19 cellular contexts compared by ENCODE assay signal in genomic region chr12:79033788-79034187, GRCh38.
DNase-seq lines count a peak whose midpoint lies in the region; ATAC-seq and TF ChIP-seq lines count a peak whose summit lies in the region.
"Had no signal": no experiment of that assay in that cellular context is flagged by ENCODE, and none has a peak within 500 bp of the region (broad histone marks: within the 10 kb centered on the region; RNA-seq: fewer than 3 reads in every experiment).

No MANE protein-coding gene starts in this region.

- no peak for TF ChIP-seq CTCF in A673 (conservative IDR thresholded peaks at IDR 0.05; ENCODE audit: low read depth, low read length)
- TF ChIP-seq CTCF in SK-N-SH (IDR thresholded peaks at IDR 0.05) = no peak

- peak overlapping the region; percentile 9 for H3K27ac ChIP-seq in A673 (ENCODE audit: low read depth, low read length, poor library complexity, severe bottlenecking)
- peak overlapping the region; percentile 5 to 53; a peak in 3 of 4 replicates for H3K27ac ChIP-seq in SK-N-SH (ENCODE audit: low read depth in 2 of 2, low read length in 1 of 2)
- H3K27ac ChIP-seq: 22Rv1, A549, BLaER1 had no signal

- POLR2A ChIA-PET in A673 (lab: Charles Lee; ENCODE audit: low non-redundant PET) = no interaction called here
- POLR2A ChIA-PET in SK-N-SH (lab: Yijun Ruan, JAX) = no interaction called here

- H4K20me1 ChIP-seq in SK-N-SH (ENCODE audit: insufficient read depth) = no peaks in the 10 kb centered on the region
- H4K20me1 ChIP-seq: BLaER1 had no signal

- H3K9me2 ChIP-seq in SK-N-SH = no peaks in the 10 kb centered on the region

- no peak overlapping the region for H3K4me2 ChIP-seq in SK-N-SH
- H3K4me2 ChIP-seq: A549, BLaER1 had no signal

- H3K36me3 ChIP-seq in A673 (ENCODE audit: insufficient read depth, low read length, poor library complexity, severe bottlenecking) = no peaks in the 10 kb centered on the region
- peaks cover 0 to 7% of the 10 kb centered on the region in 2 experiments for H3K36me3 ChIP-seq in SK-N-SH (replicated peaks in 1 of 2; ENCODE audit: control insufficient read depth in 1 of 2, insufficient read depth in 2 of 2, low read length in 1 of 2)
- no peaks in the 10 kb centered on the region for H3K36me3 ChIP-seq in adipocyte (ENCODE audit: control insufficient read depth, insufficient read depth, low read length, severe bottlenecking)

- DNase-seq in A673 (ENCODE audit: low spot score) = no peak
- no peak for DNase-seq in SK-N-SH
- DNase-seq in adipocyte (ENCODE audit: low read depth) = peak; percentile 53
- DNase-seq in fibroblast of peridontal ligament (ENCODE audit: extremely low read depth) = peak; percentile 12
- DNase-seq in activated T-cell treated with anti-CD3 and anti-CD28 coated beads, Interleukin-2, amount 50 U/mL, for 48 hours = no peak
- DNase-seq in activated effector memory CD4-positive, alpha-beta T cell treated with Interleukin-2 at 50 U/mL for 16 hours = no peak
- DNase-seq: ACHN; BE2C; C1 segment of cervical spinal cord; Caco-2; Calu3; CD4-positive, CD25-positive, alpha-beta regulatory T cell; CD8-positive, alpha-beta T cell; DMS79 treated with DMSO at 0.1 percent for 48 hours; GF-D8 had no signal

- H3F3A ChIP-seq in SK-N-SH (replicated peaks; ENCODE audit: insufficient read depth) = no peaks in the 10 kb centered on the region

- CTCF ChIA-PET in A673 (lab: Charles Lee) = no interaction called here
- CTCF ChIA-PET in SK-N-SH (lab: Yijun Ruan, JAX) = no interaction called here

- intact Hi-C loops in A673 (cut with micrococcal nuclease; ENCODE audit: unreplicated experiment) = loop anchor here (10.0 kb wide), 1 partner anchor 341 kb away; no protein-coding TSS in a partner anchor

- no peak for ATAC-seq in GM19397 (IDR thresholded peaks at IDR 0.05; ENCODE audit: unreplicated experiment)
- ATAC-seq: A549; CD8-positive, alpha-beta T cell had no signal

- H3K9ac ChIP-seq in SK-N-SH (no peak overlapping the region), adipocyte (ENCODE audit: low read length) (no peak overlapping the region)
- H3K9ac ChIP-seq: BLaER1 had no signal

- H3K27me3 ChIP-seq in A673 (replicated peaks; ENCODE audit: insufficient read depth, low read depth, low read length, poor library complexity) = no peaks in the 10 kb centered on the region
- H3K27me3 ChIP-seq in SK-N-SH (ENCODE audit: insufficient read depth) = no peaks in the 10 kb centered on the region
- no peaks in the 10 kb centered on the region for H3K27me3 ChIP-seq in adipocyte (replicated peaks; ENCODE audit: control insufficient read depth, insufficient read depth, low read length)
- H3K27me3 ChIP-seq: BE2C, BLaER1 had no signal

- H2AFZ ChIP-seq in SK-N-SH (ENCODE audit: low read depth) = no peak overlapping the region

- H3K4me3 ChIP-seq in A673 (ENCODE audit: low read depth, low read length, poor library complexity, severe bottlenecking) (no peak overlapping the region), SK-N-SH (ENCODE audit: low read depth in 2 of 2, low read length in 1 of 2) (no peak overlapping the region), adipocyte (ENCODE audit: low read length) (no peak overlapping the region)
- H3K4me3 ChIP-seq: A549, BLaER1 had no signal

- BruUV-seq in A673 (replicated peaks; lab: Mats Ljungman, UMichigan) = no TSS peak

- H3K9me3 ChIP-seq in A673 (ENCODE audit: low read depth, low read length, poor library complexity, severe bottlenecking) (no peaks in the 10 kb centered on the region), SK-N-SH (no peaks in the 10 kb centered on the region), adipocyte (ENCODE audit: control insufficient read depth, low read length) (no peaks in the 10 kb centered on the region)
- H3K9me3 ChIP-seq: A549, BE2C, Caco-2 had no signal

- no peaks in the 10 kb centered on the region; the same call in none of the 2 replicates for H3K79me2 ChIP-seq in SK-N-SH (ENCODE audit: insufficient read depth)

- TF ChIP-seq RAD21 in SK-N-SH (IDR thresholded peaks at IDR 0.05; ENCODE audit: low read length) = no peak

- H3K4me1 ChIP-seq in A673 (ENCODE audit: insufficient read depth, low read length, poor library complexity, severe bottlenecking) (peaks cover 46% of the 10 kb centered on the region), SK-N-SH (ENCODE audit: control insufficient read depth in 1 of 2, insufficient read depth in 2 of 2, low read depth in 1 of 2, low read length in 1 of 2) (peaks cover 8 to 16% of the 10 kb centered on the region in 2 experiments; a peak in 3 of 4 replicates), adipocyte (ENCODE audit: control insufficient read depth, insufficient read depth, low read length) (no peaks in the 10 kb centered on the region)
- H3K4me1 ChIP-seq: A549, BLaER1, Caco-2 had no signal

- TF ChIP-seq EP300 in SK-N-SH (IDR thresholded peaks at IDR 0.05; ENCODE audit: borderline replicate concordance in 1 of 2, low read depth in 1 of 2, low read length in 1 of 2) = peak in 1 of 2 experiments; percentile 52; a peak in 2 of 4 replicates

TF ChIP-seq in SK-N-SH, 30 proteins besides CTCF, POLR2A, EP300 and RAD21:
- TF ChIP-seq, protein P1, sequence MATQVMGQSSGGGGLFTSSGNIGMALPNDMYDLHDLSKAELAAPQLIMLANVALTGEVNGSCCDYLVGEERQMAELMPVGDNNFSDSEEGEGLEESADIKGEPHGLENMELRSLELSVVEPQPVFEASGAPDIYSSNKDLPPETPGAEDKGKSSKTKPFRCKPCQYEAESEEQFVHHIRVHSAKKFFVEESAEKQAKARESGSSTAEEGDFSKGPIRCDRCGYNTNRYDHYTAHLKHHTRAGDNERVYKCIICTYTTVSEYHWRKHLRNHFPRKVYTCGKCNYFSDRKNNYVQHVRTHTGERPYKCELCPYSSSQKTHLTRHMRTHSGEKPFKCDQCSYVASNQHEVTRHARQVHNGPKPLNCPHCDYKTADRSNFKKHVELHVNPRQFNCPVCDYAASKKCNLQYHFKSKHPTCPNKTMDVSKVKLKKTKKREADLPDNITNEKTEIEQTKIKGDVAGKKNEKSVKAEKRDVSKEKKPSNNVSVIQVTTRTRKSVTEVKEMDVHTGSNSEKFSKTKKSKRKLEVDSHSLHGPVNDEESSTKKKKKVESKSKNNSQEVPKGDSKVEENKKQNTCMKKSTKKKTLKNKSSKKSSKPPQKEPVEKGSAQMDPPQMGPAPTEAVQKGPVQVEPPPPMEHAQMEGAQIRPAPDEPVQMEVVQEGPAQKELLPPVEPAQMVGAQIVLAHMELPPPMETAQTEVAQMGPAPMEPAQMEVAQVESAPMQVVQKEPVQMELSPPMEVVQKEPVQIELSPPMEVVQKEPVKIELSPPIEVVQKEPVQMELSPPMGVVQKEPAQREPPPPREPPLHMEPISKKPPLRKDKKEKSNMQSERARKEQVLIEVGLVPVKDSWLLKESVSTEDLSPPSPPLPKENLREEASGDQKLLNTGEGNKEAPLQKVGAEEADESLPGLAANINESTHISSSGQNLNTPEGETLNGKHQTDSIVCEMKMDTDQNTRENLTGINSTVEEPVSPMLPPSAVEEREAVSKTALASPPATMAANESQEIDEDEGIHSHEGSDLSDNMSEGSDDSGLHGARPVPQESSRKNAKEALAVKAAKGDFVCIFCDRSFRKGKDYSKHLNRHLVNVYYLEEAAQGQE (IDR thresholded peaks at IDR 0.05; ENCODE audit: low read depth, low read length) = no peak
- peak; percentile 60 for TF ChIP-seq TCF12 (IDR thresholded peaks at IDR 0.05)
- TF ChIP-seq RXRA (IDR thresholded peaks at IDR 0.05; ENCODE audit: borderline replicate concordance, low read depth) = no peak
- TF ChIP-seq, protein P2, sequence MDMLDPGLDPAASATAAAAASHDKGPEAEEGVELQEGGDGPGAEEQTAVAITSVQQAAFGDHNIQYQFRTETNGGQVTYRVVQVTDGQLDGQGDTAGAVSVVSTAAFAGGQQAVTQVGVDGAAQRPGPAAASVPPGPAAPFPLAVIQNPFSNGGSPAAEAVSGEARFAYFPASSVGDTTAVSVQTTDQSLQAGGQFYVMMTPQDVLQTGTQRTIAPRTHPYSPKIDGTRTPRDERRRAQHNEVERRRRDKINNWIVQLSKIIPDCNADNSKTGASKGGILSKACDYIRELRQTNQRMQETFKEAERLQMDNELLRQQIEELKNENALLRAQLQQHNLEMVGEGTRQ (IDR thresholded peaks at IDR 0.05; ENCODE audit: borderline replicate concordance, low read depth, low read length) = no peak
- TF ChIP-seq, protein P3, sequence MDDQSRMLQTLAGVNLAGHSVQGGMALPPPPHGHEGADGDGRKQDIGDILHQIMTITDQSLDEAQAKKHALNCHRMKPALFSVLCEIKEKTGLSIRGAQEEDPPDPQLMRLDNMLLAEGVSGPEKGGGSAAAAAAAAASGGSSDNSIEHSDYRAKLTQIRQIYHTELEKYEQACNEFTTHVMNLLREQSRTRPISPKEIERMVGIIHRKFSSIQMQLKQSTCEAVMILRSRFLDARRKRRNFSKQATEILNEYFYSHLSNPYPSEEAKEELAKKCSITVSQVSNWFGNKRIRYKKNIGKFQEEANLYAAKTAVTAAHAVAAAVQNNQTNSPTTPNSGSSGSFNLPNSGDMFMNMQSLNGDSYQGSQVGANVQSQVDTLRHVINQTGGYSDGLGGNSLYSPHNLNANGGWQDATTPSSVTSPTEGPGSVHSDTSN (IDR thresholded peaks at IDR 0.05) = peak; percentile 54
- TF ChIP-seq JUND (IDR thresholded peaks at IDR 0.05) = peak; percentile 11; the same call in 1 of the 2 replicates

Comparison
In these comparisons a context has a peak if more than half of its experiments do, and no peak if none do; other contexts are left out.
1. DNase-seq: peak in adipocyte (single experiment) and fibroblast of peridontal ligament (single experiment); none in A673 (single experiment), SK-N-SH (single experiment), activated T-cell treated with anti-CD3 and anti-CD28 coated beads, Interleukin-2, amount 50 U/mL, for 48 hours (0 of 2) and activated effector memory CD4-positive, alpha-beta T cell treated with Interleukin-2 at 50 U/mL for 16 hours (single experiment).